Comparison of ENCODE assay signal across 1 cellular context in the genomic region with DNA sequence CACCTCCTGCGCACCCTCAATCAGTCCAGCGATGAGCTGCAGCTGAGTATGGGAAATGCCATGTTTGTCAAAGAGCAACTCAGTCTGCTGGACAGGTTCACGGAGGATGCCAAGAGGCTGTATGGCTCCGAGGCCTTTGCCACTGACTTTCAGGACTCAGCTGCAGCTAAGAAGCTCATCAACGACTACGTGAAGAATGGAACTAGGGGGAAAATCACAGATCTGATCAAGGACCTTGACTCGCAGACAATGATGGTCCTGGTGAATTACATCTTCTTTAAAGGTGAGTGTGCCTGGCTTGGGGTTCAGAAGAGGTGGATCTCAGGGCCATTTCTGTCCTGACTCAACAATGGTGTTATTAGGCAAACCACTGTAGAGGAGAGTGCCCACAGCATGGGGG.
A peak's percentile ranks its signal among the peaks of the same experiment; 100 is the strongest.
TF ChIP-seq lines count a peak whose summit lies in the region.

No MANE protein-coding gene starts in this region.

TF ChIP-seq in HepG2, 621 proteins besides CTCF, POLR2A, EP300 and RAD21 (continued from another document):
- TF ChIP-seq, protein P1, sequence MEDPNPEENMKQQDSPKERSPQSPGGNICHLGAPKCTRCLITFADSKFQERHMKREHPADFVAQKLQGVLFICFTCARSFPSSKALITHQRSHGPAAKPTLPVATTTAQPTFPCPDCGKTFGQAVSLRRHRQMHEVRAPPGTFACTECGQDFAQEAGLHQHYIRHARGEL (CRISPR knock-in tag; IDR thresholded peaks at IDR 0.05), result no peak
- TF ChIP-seq ZNF12 (CRISPR knock-in tag; IDR thresholded peaks at IDR 0.05) (no peak), KLF6 (CRISPR knock-in tag; IDR thresholded peaks at IDR 0.05) (0 out of 2 replicates have a peak, but pooled peaks have one; percentile 2), SRSF9 (IDR thresholded peaks at IDR 0.05; ENCODE audit: borderline replicate concordance, insufficient read depth, low read depth, low read length, poor library complexity, severe bottlenecking) (no peak), TEAD2 (CRISPR knock-in tag; IDR thresholded peaks at IDR 0.05) (no peak), PAF1 (CRISPR knock-in tag; IDR thresholded peaks at IDR 0.05) (peak; percentile 29), ZNF24 (IDR thresholded peaks at IDR 0.05) (no peak), TGIF2 (CRISPR knock-in tag; IDR thresholded peaks at IDR 0.05) (0 out of 2 replicates have a peak, but pooled peaks have one; percentile 39), RCOR2 (CRISPR knock-in tag; IDR thresholded peaks at IDR 0.05) (no peak), ZNF709 (CRISPR knock-in tag; IDR thresholded peaks at IDR 0.05) (no peak), ZNF788 (CRISPR knock-in tag; IDR thresholded peaks at IDR 0.05; ENCODE audit: borderline replicate concordance) (no peak)
- TF ChIP-seq, protein P2, sequence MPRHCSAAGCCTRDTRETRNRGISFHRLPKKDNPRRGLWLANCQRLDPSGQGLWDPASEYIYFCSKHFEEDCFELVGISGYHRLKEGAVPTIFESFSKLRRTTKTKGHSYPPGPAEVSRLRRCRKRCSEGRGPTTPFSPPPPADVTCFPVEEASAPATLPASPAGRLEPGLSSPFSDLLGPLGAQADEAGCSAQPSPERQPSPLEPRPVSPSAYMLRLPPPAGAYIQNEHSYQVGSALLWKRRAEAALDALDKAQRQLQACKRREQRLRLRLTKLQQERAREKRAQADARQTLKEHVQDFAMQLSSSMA (CRISPR knock-in tag; IDR thresholded peaks at IDR 0.05), result no peak
- TF ChIP-seq, protein P3, sequence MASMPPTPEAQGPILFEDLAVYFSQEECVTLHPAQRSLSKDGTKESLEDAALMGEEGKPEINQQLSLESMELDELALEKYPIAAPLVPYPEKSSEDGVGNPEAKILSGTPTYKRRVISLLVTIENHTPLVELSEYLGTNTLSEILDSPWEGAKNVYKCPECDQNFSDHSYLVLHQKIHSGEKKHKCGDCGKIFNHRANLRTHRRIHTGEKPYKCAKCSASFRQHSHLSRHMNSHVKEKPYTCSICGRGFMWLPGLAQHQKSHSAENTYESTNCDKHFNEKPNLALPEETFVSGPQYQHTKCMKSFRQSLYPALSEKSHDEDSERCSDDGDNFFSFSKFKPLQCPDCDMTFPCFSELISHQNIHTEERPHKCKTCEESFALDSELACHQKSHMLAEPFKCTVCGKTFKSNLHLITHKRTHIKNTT (CRISPR knock-in tag; IDR thresholded peaks at IDR 0.05), result no peak
